8 cellular contexts compared by ENCODE assay signal in the genomic region with DNA sequence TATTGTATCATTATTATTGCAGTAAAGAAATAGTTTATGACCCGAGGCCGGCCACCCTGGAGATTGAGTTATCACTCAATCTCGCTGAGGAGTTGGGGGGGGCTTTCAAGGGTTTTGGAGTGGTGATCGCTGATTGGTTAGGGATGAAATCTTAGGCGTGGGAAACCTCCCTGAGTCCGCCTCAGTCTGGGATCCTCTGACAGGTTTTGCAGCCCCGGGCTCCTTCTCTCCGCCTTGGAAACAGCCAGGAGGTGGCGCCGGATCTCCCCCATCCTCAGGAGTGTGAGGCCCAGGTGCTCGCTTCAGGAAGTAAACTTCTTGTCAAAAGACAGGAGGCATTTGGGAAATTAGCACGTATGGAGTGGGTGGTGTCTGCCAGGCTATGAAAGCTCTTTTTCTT. TPM values are rescaled to one million over a fixed set of nuclear protein-coding genes. Genes with fewer than 3 reads are reported as not detected.
DNase-seq lines count a peak whose midpoint lies in the region; ATAC-seq and TF ChIP-seq lines count a peak whose summit lies in the region.

No MANE protein-coding gene starts in this region.

- H3K79me2 ChIP-seq in GM23338 (replicated peaks; ENCODE audit: insufficient read depth), result no peaks in the 10 kb centered on the region
- H3K79me2 ChIP-seq in trophoblast cell (ENCODE audit: control insufficient read depth, insufficient read depth, low read length, poor library complexity), result no peaks in the 10 kb centered on the region

- H3K27me3 Mint-ChIP-seq in GM23338 (ENCODE audit: insufficient read depth, low read depth, poor library complexity), result peaks cover 2% of the 10 kb centered on the region

- no peaks in the 10 kb centered on the region for H3K27me3 ChIP-seq in GM23338 (ENCODE audit: insufficient read depth)
- H3K27me3 ChIP-seq in colonic mucosa, result no peaks in the 10 kb centered on the region
- no peaks in the 10 kb centered on the region for H3K27me3 ChIP-seq in trophoblast cell (ENCODE audit: insufficient read depth, low read length)

- H3K9ac ChIP-seq in colonic mucosa (ENCODE audit: low read depth in 2 of 2, low read length in 2 of 2) (peak overlapping the region in 1 of 2 donors; percentile 31), trophoblast cell (ENCODE audit: low read length) (no peak overlapping the region)

- intact Hi-C loops in colonic mucosa (cut with DNase I), result no loop called here

- H2AFZ ChIP-seq in GM23338, result no peak overlapping the region; the same call in 1 of the 2 replicates
- H2AFZ ChIP-seq in trophoblast cell (ENCODE audit: insufficient read depth, low read length, poor library complexity), result no peak overlapping the region

- H3K18ac ChIP-seq in trophoblast cell (ENCODE audit: low read length), result no peak overlapping the region

- CTCF ChIA-PET in AG04449 (lab: Yijun Ruan, JAX), result interaction anchor here (1.4 to 2.0 kb wide), 2 partner anchors 30 to 123 kb away, joined by 3 to 8 read pairs; no protein-coding TSS in a partner anchor

- no peak overlapping the region for H3K27ac Mint-ChIP-seq in GM23338

- H3K79me1 ChIP-seq in trophoblast cell (ENCODE audit: low read length), result no peaks in the 10 kb centered on the region

- no peak overlapping the region for H2AK5ac ChIP-seq in trophoblast cell (ENCODE audit: low read length)

- H3K4me2 ChIP-seq in GM23338 (peak overlapping the region; percentile 30; the same call in 1 of the 2 replicates), trophoblast cell (ENCODE audit: low read length) (peak overlapping the region; percentile 26)

- H3K27ac ChIP-seq in GM23338 (ENCODE audit: low read depth), result no peak overlapping the region
- H3K27ac ChIP-seq in colonic mucosa, result no peak overlapping the region
- no peak overlapping the region for H3K27ac ChIP-seq in trophoblast cell (ENCODE audit: low read depth, low read length)

- peaks cover 13% of the 10 kb centered on the region for H3K4me1 Mint-ChIP-seq in GM23338

- peak overlapping the region; percentile 7 for H4K8ac ChIP-seq in trophoblast cell (ENCODE audit: low read depth, low read length)

- no peak overlapping the region for H2BK5ac ChIP-seq in trophoblast cell (ENCODE audit: low read depth, low read length, poor library complexity)

- peaks cover 6% of the 10 kb centered on the region for H3K9me3 Mint-ChIP-seq in GM23338

- no peak overlapping the region for H2BK120ac ChIP-seq in trophoblast cell (ENCODE audit: insufficient read depth, low read length, poor library complexity)

- peak; percentile 89 for ATAC-seq in GM23338
- no peak for ATAC-seq in HG03520 (IDR thresholded peaks at IDR 0.05; ENCODE audit: unreplicated experiment)
- ATAC-seq in GM21381 (IDR thresholded peaks at IDR 0.05; ENCODE audit: unreplicated experiment), result no peak

- no peak overlapping the region for H3K23ac ChIP-seq in trophoblast cell (ENCODE audit: low read length)

- H3K9me3 ChIP-seq in colonic mucosa (no peaks in the 10 kb centered on the region), trophoblast cell (ENCODE audit: insufficient read depth, low read depth, low read length) (no peaks in the 10 kb centered on the region)

- 0 out of 2 replicates have a peak, but pooled peaks cover 2% of the 10 kb centered on the region for H3F3A ChIP-seq in GM23338 (replicated peaks; ENCODE audit: low read depth)

- no peak overlapping the region for H3K14ac ChIP-seq in trophoblast cell (ENCODE audit: low read length)

- no peak overlapping the region for H4K12ac ChIP-seq in trophoblast cell (ENCODE audit: low read depth, low read length)

- no CpG with 5 or more reads among the region's 12 CpGs for WGBS in trophoblast cell (ENCODE audit: extremely low coverage, insufficient coverage, insufficient read length)

- 0 out of 2 replicates have a peak, but pooled peaks cover 3% of the 10 kb centered on the region for H3K9me2 ChIP-seq in GM23338 (ENCODE audit: insufficient read depth)

- no peak overlapping the region for H2BK12ac ChIP-seq in trophoblast cell (ENCODE audit: low read length)

- H3K36me3 ChIP-seq in GM23338 (ENCODE audit: insufficient read depth) (no peaks in the 10 kb centered on the region), colonic mucosa (no peaks in the 10 kb centered on the region), trophoblast cell (ENCODE audit: control insufficient read depth in 1 of 2, insufficient read depth in 2 of 2, low read length in 2 of 2) (no peaks in the 10 kb centered on the region)

- H3K4me1 ChIP-seq in GM23338 (ENCODE audit: insufficient read depth) (peaks cover 6% of the 10 kb centered on the region; the same call in 1 of the 2 replicates), colonic mucosa (no peaks in the 10 kb centered on the region), trophoblast cell (ENCODE audit: control insufficient read depth in 1 of 2, insufficient read depth in 2 of 2, low read length in 2 of 2) (no peaks in the 10 kb centered on the region)

- H3K4me3 ChIP-seq in AG04449 (ENCODE audit: low read depth, low read length), result no peak overlapping the region
- no peak overlapping the region for H3K4me3 ChIP-seq in GM23338
- no peak overlapping the region for H3K4me3 ChIP-seq in colonic mucosa
- no peak overlapping the region for H3K4me3 ChIP-seq in trophoblast cell (ENCODE audit: low read depth, low read length)

- H4K91ac ChIP-seq in trophoblast cell (ENCODE audit: low read depth, low read length), result no peak overlapping the region

- POLR2A ChIA-PET in AG04449 (lab: Yijun Ruan, JAX), result no interaction called here

- DNase-seq in AG04449 (ENCODE audit: low read depth, low spot score) (no peak), GM23338 (ENCODE audit: low spot score) (peak; percentile 95), NCI-H82 (lab: John Stamatoyannopoulos, UW) (peak; percentile 90), colonic mucosa (peak; percentile 55), trophoblast cell (peak; percentile 35 to 59), C1 segment of cervical spinal cord (lab: John Stamatoyannopoulos, UW) (no peak)

- no peak overlapping the region for H3K4me3 Mint-ChIP-seq in GM23338

- no peaks in the 10 kb centered on the region for H4K20me1 ChIP-seq in GM23338 (replicated peaks; ENCODE audit: insufficient read depth)

- H3K4ac ChIP-seq in trophoblast cell (ENCODE audit: low read depth, low read length), result no peak overlapping the region

- peak; percentile 43 for TF ChIP-seq CTCF in AG04449 (IDR thresholded peaks at IDR 0.05; ENCODE audit: insufficient read depth, low read length, missing control alignments)
- peak; percentile 75 to 84 for TF ChIP-seq CTCF in GM23338 (conservative IDR thresholded peaks at IDR 0.05; ENCODE audit: low read depth in 2 of 2)
- no peak for TF ChIP-seq CTCF in colonic mucosa (IDR thresholded peaks at IDR 0.05)

- H3K36me3 Mint-ChIP-seq in GM23338 (ENCODE audit: low read depth), result peaks cover 4% of the 10 kb centered on the region; the same call in 1 of the 3 replicates

TF ChIP-seq in GM23338, 12 proteins besides CTCF, POLR2A, EP300 and RAD21 (continues in another document):
- no peak for TF ChIP-seq EZH2 (IDR thresholded peaks at IDR 0.05; ENCODE audit: low read depth, unreplicated experiment)
- no peak for TF ChIP-seq REST (IDR thresholded peaks at IDR 0.05; ENCODE audit: unreplicated experiment)
- no peak for TF ChIP-seq EZH2phosphoT487 (IDR thresholded peaks at IDR 0.05; ENCODE audit: unreplicated experiment)
- no peak for TF ChIP-seq NANOG (IDR thresholded peaks at IDR 0.05; ENCODE audit: borderline replicate concordance)
- TF ChIP-seq POLR2AphosphoS5 (IDR thresholded peaks at IDR 0.05; ENCODE audit: low read depth), result no peak
- no peak for TF ChIP-seq ZNF331 (CRISPR knock-in tag; IDR thresholded peaks at IDR 0.05; ENCODE audit: low read depth)
- TF ChIP-seq, protein P1, sequence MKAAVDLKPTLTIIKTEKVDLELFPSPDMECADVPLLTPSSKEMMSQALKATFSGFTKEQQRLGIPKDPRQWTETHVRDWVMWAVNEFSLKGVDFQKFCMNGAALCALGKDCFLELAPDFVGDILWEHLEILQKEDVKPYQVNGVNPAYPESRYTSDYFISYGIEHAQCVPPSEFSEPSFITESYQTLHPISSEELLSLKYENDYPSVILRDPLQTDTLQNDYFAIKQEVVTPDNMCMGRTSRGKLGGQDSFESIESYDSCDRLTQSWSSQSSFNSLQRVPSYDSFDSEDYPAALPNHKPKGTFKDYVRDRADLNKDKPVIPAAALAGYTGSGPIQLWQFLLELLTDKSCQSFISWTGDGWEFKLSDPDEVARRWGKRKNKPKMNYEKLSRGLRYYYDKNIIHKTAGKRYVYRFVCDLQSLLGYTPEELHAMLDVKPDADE (IDR thresholded peaks at IDR 0.05), result no peak
- TF ChIP-seq JUNB (IDR thresholded peaks at IDR 0.05; ENCODE audit: unreplicated experiment), result no peak
- TF ChIP-seq CREB1 (CRISPR knock-in tag; IDR thresholded peaks at IDR 0.05; ENCODE audit: low read depth), result no peak
- TF ChIP-seq ZNF114 (CRISPR knock-in tag; IDR thresholded peaks at IDR 0.05), result no peak

RNA-seq across cellular contexts. Expression of gene SEC61A1, which starts 41.1 kb away (rescaled TPM):
- 170 and 184 TPM in 2 replicates for total RNA-seq in GM23338 (2014; rRNA removed; shearing (Covaris generic))
- polyA plus RNA-seq in GM23338 (2016; fragmentation: Nextera tagmentation; extraction: Ambion mirVana), result 44.8 and 47.3 TPM in 2 replicates
- 100 to 1,000 TPM; 184 to 250 TPM for total RNA-seq in colonic mucosa
- 320 and 344 TPM in 2 replicates for polyA plus RNA-seq in trophoblast cell (2013)

Comparison
In these comparisons a context has a peak if more than half of its experiments do, and no peak if none do; other contexts are left out.
1. DNase-seq: peak in GM23338 (single experiment), NCI-H82 (single experiment), colonic mucosa (single experiment) and trophoblast cell (2 of 2); none in AG04449 (single experiment) and C1 segment of cervical spinal cord (0 of 14).